ENCODE assay signal across 8 cellular contexts in the genomic region with DNA sequence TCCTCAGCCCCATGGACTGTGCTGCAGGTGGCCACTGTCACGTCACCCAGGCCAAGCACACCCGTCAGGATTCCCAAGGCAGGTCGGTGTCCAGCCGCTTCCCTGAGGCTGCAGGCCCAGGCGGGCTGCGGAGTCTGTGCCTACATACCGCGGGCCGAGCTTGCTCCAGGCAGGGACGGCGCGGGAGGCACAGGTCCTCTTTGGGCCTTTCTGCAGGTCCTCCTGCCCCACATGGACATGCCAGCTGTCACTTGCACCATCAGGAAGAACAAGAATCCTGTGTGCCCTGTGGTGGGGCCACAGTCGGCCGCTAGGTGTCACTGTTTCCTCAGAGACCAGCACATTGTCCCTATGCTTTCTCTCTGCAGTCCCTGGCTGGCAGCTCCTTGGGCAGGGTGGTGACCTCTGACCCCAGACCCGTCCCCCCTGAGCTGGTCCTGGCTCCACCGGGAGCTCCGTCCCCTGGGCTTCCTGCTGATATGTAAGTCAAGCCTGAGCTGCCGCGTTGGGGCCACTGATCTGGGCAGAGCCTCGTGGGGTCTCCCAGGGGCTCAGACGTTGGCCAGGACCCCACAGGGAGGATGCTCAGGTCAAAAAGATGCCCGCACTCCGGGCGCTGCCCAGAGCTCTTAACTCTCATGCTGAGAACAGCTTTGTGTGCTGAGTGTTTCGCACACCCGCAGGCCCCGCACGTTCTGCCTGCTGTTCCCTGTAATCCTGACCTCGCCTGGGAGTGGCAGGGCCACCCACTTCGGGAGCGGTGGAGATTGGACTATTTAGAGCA. TPM values are rescaled to one million over a fixed set of nuclear protein-coding genes. Genes with fewer than 3 reads are reported as not detected.
DNase-seq lines count a peak whose midpoint lies in the region; ATAC-seq, FAIRE-seq and TF ChIP-seq lines count a peak whose summit lies in the region.

No MANE protein-coding gene starts in this region.

- CTCF ChIA-PET in A549 (lab: Yijun Ruan, JAX), result interaction anchor here (0.6 to 3.8 kb wide), 62 partner anchors 10 to 1028 kb away, joined by 3 to 44 read pairs (median 4); a partner anchor contains a TSS

- H3K27ac ChIP-seq in A549 (no peak overlapping the region), sigmoid colon (no peak overlapping the region)

- WGBS in A549 (ENCODE audit: missing lambda C conversion rate), result 38% methylated on average over 28 of the region's 31 CpGs
- WGBS in sigmoid colon, 2 donors, result 19 to 41% methylated on average over 31 of the region's 31 CpGs

- TF ChIP-seq CTCF in A549 (IDR thresholded peaks at IDR 0.05) (peak; percentile 90), astrocyte of the cerebellum (IDR thresholded peaks at IDR 0.05; ENCODE audit: low read depth, low read length, missing control alignments) (peak; percentile 95), sigmoid colon (IDR thresholded peaks at IDR 0.05) (peak; percentile 83 to 96 (median 86))

- no peaks in the 10 kb centered on the region for H3K36me3 ChIP-seq in sigmoid colon

- POLR2A ChIA-PET in A549 (lab: Yijun Ruan, JAX), result no interaction called here

- TF ChIP-seq EP300 in A549 (IDR thresholded peaks at IDR 0.05) (no peak), sigmoid colon (IDR thresholded peaks at IDR 0.05) (no peak)

- no peaks in the 10 kb centered on the region for H3K4me1 ChIP-seq in A549
- H3K4me1 ChIP-seq in sigmoid colon, result no peaks in the 10 kb centered on the region

- ATAC-seq in A549 (peak; percentile 92 to 98), HG03139 (IDR thresholded peaks at IDR 0.05; ENCODE audit: unreplicated experiment) (no peak)

- H3K9me3 ChIP-seq in A549, result no peaks in the 10 kb centered on the region
- peaks cover 0 to 5% (median 0%) of the 10 kb centered on the region in 4 donors for H3K9me3 ChIP-seq in sigmoid colon

- peak; percentile 76 to 81 for DNase-seq in A549 (ENCODE audit: low read depth in 1 of 2, low spot score in 1 of 2)
- DNase-seq in GM19238 (ENCODE audit: insufficient read length, low spot score), result peak; percentile 76
- DNase-seq in NCI-H1694 treated with DMSO at 0.1 percent for 48 hours (lab: John Stamatoyannopoulos, UW), result peak; percentile 71
- peak; percentile 71 for DNase-seq in T1000 (lab: John Stamatoyannopoulos, UW)
- DNase-seq in astrocyte of the cerebellum (ENCODE audit: low read depth), result peak; percentile 52
- peak; percentile 90 for DNase-seq in hepatic stellate cell (ENCODE audit: low spot score)
- peak; percentile 89 for DNase-seq in sigmoid colon

- H3K4me2 ChIP-seq in A549, result no peak overlapping the region

- intact Hi-C loops in sigmoid colon (cut with DNase I), result loop anchor here (5.0 kb wide), 2 partner anchors 806 to 881 kb away; a partner anchor contains a TSS

- peaks cover 0 to 6% (median 0%) of the 10 kb centered on the region in 3 donors for H3K27me3 ChIP-seq in sigmoid colon

- in situ Hi-C loops in astrocyte of the cerebellum (cut with HindIII; ENCODE audit: low sequenced_read_pairs), result no loop called here

- TF ChIP-seq POLR2A in A549 (IDR thresholded peaks at IDR 0.05; ENCODE audit: low read length), result no peak
- TF ChIP-seq POLR2A in sigmoid colon (IDR thresholded peaks at IDR 0.05), result no peak

- no peak overlapping the region for H3K4me3 ChIP-seq in A549
- no peak overlapping the region for H3K4me3 ChIP-seq in astrocyte of the cerebellum (ENCODE audit: low read depth, low read length)
- no peak overlapping the region for H3K4me3 ChIP-seq in sigmoid colon

- TF ChIP-seq RAD21 in A549 (conservative IDR thresholded peaks at IDR 0.05 in 1 of 2, IDR thresholded peaks at IDR 0.05 in 1 of 2), result peak; percentile 94 to 97

- no peak for FAIRE-seq in A549 (lab: Jason Lieb, UNC)

TF ChIP-seq in A549, 52 proteins besides CTCF, POLR2A, EP300 and RAD21:
- TF ChIP-seq NR3C1 (IDR thresholded peaks at IDR 0.05), result no peak
- TF ChIP-seq SMC3 (IDR thresholded peaks at IDR 0.05), result peak; percentile 70

RNA-seq across cellular contexts. Expression of a gene that starts 17.4 kb away (rescaled TPM):
- polyA plus RNA-seq in A549 (2011; rRNA removed) (not detected in 2 replicates), A549 (2017; fragmentation: RNase III; extraction: RNeasy Plus Mini Kit Qiagen cat#74134 plus additional on column Dnase treatment) (not detected in 3 replicates), sigmoid colon (1 to 10 TPM in 2 of 3 donors, under 1 TPM in 1; 0.60 to 2.4 (median 1.6) TPM)
- polyA plus RNA-seq in A549 (2012; cell fraction: cytosol; rRNA removed), result not detected in 2 replicates
- not detected in 2 replicates for polyA plus RNA-seq in A549 (2012; cell fraction: nucleus; rRNA removed)
- polyA minus RNA-seq in A549 (2011; rRNA and poly(A)+ RNA removed), result not detected in 2 replicates
- not detected for total RNA-seq in sigmoid colon

RNA-seq across cellular contexts. Expression of a gene that starts 31.3 kb away (rescaled TPM):
- polyA plus RNA-seq in A549 (2011; rRNA removed) (0.28 and 0.50 TPM in 2 replicates), A549 (2017; fragmentation: RNase III; extraction: RNeasy Plus Mini Kit Qiagen cat#74134 plus additional on column Dnase treatment) (0.26 to 0.35 TPM (median 0.28 TPM) in 3 replicates), sigmoid colon (1 to 10 TPM in 1 of 3 donors, under 1 TPM in 2; under 0.01 to 4.4 (median under 0.01) TPM)
- 0.33 and 0.45 TPM in 2 replicates for polyA plus RNA-seq in A549 (2012; cell fraction: cytosol; rRNA removed)
- 1.4 and 1.5 TPM in 2 replicates for polyA plus RNA-seq in A549 (2012; cell fraction: nucleus; rRNA removed)
- 1.2 and 1.9 TPM in 2 replicates for polyA minus RNA-seq in A549 (2011; rRNA and poly(A)+ RNA removed)
- total RNA-seq in sigmoid colon, result 1 to 10 TPM; 1.3 to 9.7 (median 7.6) TPM

RNA-seq across cellular contexts. Expression of a gene that starts 44.7 kb away (rescaled TPM):
- polyA plus RNA-seq in A549 (2011; rRNA removed) (not detected in 2 replicates), A549 (2017; fragmentation: RNase III; extraction: RNeasy Plus Mini Kit Qiagen cat#74134 plus additional on column Dnase treatment) (not detected in 3 replicates), sigmoid colon (10 to 100 TPM in 1 of 3 donors, 1 to 10 TPM in 2; 1.2 to 17.6 (median 1.7) TPM)
- polyA plus RNA-seq in A549 (2012; cell fraction: cytosol; rRNA removed), result 0.03 and 0.04 TPM in 2 replicates
- 0.05 TPM in 1 of 2 replicates, not detected in the other for polyA plus RNA-seq in A549 (2012; cell fraction: nucleus; rRNA removed)
- polyA minus RNA-seq in A549 (2011; rRNA and poly(A)+ RNA removed), result not detected in 2 replicates
- total RNA-seq in sigmoid colon, result not detected

RNA-seq across cellular contexts. Expression of a gene that starts 54.9 kb away (rescaled TPM):
- polyA plus RNA-seq in A549 (2011; rRNA removed), result not detected in 2 replicates
- not detected in 2 replicates for polyA plus RNA-seq in A549 (2012; cell fraction: cytosol; rRNA removed)
- 0.01 and 0.04 TPM in 2 replicates for polyA plus RNA-seq in A549 (2012; cell fraction: nucleus; rRNA removed)
- polyA plus RNA-seq in A549 (2017; fragmentation: RNase III; extraction: RNeasy Plus Mini Kit Qiagen cat#74134 plus additional on column Dnase treatment), result not detected in 3 replicates
- not detected in 2 replicates for polyA minus RNA-seq in A549 (2011; rRNA and poly(A)+ RNA removed)
- total RNA-seq in sigmoid colon, result not detected
- polyA plus RNA-seq in sigmoid colon, result under 1 TPM in 2 of 3 donors, not detected in 1; under 0.01 to 0.09 TPM
